In genomic region chr6:137883400-137883888, GRCh38 we compare ENCODE assay signal across 8 cellular contexts. TPM values are rescaled to one million over a fixed set of nuclear protein-coding genes. Genes with fewer than 3 reads are reported as not detected.
DNase-seq lines count a peak whose midpoint lies in the region; ATAC-seq and TF ChIP-seq lines count a peak whose summit lies in the region.

No MANE protein-coding gene starts in this region.

- peaks cover 30% of the 10 kb centered on the region for H3K9me3 Mint-ChIP-seq in activated T-cell treated with anti-CD3 and anti-CD28 coated beads, Interleukin-2, amount 50 U/mL, for 24 hours
- peaks cover 3% of the 10 kb centered on the region for H3K9me3 Mint-ChIP-seq in activated T-cell treated with anti-CD3 and anti-CD28 coated beads, Interleukin-2, amount 50 U/mL, for 4 hours
- no peaks in the 10 kb centered on the region for H3K9me3 Mint-ChIP-seq in type B pancreatic cell

- H3K4me3 Mint-ChIP-seq in activated T-cell treated with anti-CD3 and anti-CD28 coated beads, Interleukin-2, amount 50 U/mL, for 24 hours = no peak overlapping the region
- H3K4me3 Mint-ChIP-seq in activated T-cell treated with anti-CD3 and anti-CD28 coated beads, Interleukin-2, amount 50 U/mL, for 4 hours = peak overlapping the region; percentile 33
- H3K4me3 Mint-ChIP-seq in type B pancreatic cell = no peak overlapping the region

- DNase-seq in activated T-cell treated with anti-CD3 and anti-CD28 coated beads, Interleukin-2, amount 50 U/mL, for 24 hours = no peak
- DNase-seq in activated T-cell treated with anti-CD3 and anti-CD28 coated beads, Interleukin-2, amount 50 U/mL, for 48 hours = no peak
- DNase-seq in activated T-cell treated with anti-CD3 and anti-CD28 coated beads, Interleukin-2, amount 50 U/mL, for 4 hours = no peak
- DNase-seq in iris pigment epithelial cell (ENCODE audit: low read depth) (peak; percentile 64), type B pancreatic cell (ENCODE audit: extremely low spot score, unreplicated experiment) (no peak), NCI-H1436 (lab: John Stamatoyannopoulos, UW) (no peak), GM19238 (ENCODE audit: insufficient read length, low spot score) (no peak)

- no peak for TF ChIP-seq CTCF in type B pancreatic cell (conservative IDR thresholded peaks at IDR 0.05)

- peak; percentile 21 to 23 for ATAC-seq in activated T-cell treated with anti-CD3 and anti-CD28 coated beads, Interleukin-2, amount 50 U/mL, for 4 hours
- ATAC-seq in HG02885 (IDR thresholded peaks at IDR 0.05; ENCODE audit: poor library complexity, unreplicated experiment) = no peak

- H3K36me3 Mint-ChIP-seq in activated T-cell treated with anti-CD3 and anti-CD28 coated beads, Interleukin-2, amount 50 U/mL, for 24 hours (ENCODE audit: low read depth) = peaks cover 91% of the 10 kb centered on the region
- H3K36me3 Mint-ChIP-seq in activated T-cell treated with anti-CD3 and anti-CD28 coated beads, Interleukin-2, amount 50 U/mL, for 4 hours (ENCODE audit: insufficient read depth) = peaks cover 60% of the 10 kb centered on the region
- no peaks in the 10 kb centered on the region for H3K36me3 Mint-ChIP-seq in type B pancreatic cell

- H3K27me3 Mint-ChIP-seq in activated T-cell treated with anti-CD3 and anti-CD28 coated beads, Interleukin-2, amount 50 U/mL, for 24 hours = no peaks in the 10 kb centered on the region
- H3K27me3 Mint-ChIP-seq in activated T-cell treated with anti-CD3 and anti-CD28 coated beads, Interleukin-2, amount 50 U/mL, for 4 hours (ENCODE audit: low read depth) = no peaks in the 10 kb centered on the region
- no peaks in the 10 kb centered on the region for H3K27me3 Mint-ChIP-seq in type B pancreatic cell

- peaks cover 69% of the 10 kb centered on the region for H3K4me1 Mint-ChIP-seq in activated T-cell treated with anti-CD3 and anti-CD28 coated beads, Interleukin-2, amount 50 U/mL, for 24 hours (ENCODE audit: low read depth)
- peaks cover 54% of the 10 kb centered on the region for H3K4me1 Mint-ChIP-seq in activated T-cell treated with anti-CD3 and anti-CD28 coated beads, Interleukin-2, amount 50 U/mL, for 4 hours (ENCODE audit: low read depth)
- no peaks in the 10 kb centered on the region for H3K4me1 Mint-ChIP-seq in type B pancreatic cell (ENCODE audit: unreplicated experiment)

- H3K27ac Mint-ChIP-seq in activated T-cell treated with anti-CD3 and anti-CD28 coated beads, Interleukin-2, amount 50 U/mL, for 24 hours = peak overlapping the region; percentile 91
- peak overlapping the region; percentile 21 for H3K27ac Mint-ChIP-seq in type B pancreatic cell

RNA-seq across cellular contexts. Expression of gene TNFAIP3, which starts 16.4 kb away (rescaled TPM):
- total RNA-seq in activated T-cell treated with anti-CD3 and anti-CD28 coated beads, Interleukin-2, amount 50 U/mL, for 4 hours = 100 to 1,000 TPM; 254 to 441 (median 334) TPM
- 15.2 and 54.4 TPM in 2 replicates for total RNA-seq in type B pancreatic cell (ENCODE audit: low replicate concordance)
